In the genomic region with DNA sequence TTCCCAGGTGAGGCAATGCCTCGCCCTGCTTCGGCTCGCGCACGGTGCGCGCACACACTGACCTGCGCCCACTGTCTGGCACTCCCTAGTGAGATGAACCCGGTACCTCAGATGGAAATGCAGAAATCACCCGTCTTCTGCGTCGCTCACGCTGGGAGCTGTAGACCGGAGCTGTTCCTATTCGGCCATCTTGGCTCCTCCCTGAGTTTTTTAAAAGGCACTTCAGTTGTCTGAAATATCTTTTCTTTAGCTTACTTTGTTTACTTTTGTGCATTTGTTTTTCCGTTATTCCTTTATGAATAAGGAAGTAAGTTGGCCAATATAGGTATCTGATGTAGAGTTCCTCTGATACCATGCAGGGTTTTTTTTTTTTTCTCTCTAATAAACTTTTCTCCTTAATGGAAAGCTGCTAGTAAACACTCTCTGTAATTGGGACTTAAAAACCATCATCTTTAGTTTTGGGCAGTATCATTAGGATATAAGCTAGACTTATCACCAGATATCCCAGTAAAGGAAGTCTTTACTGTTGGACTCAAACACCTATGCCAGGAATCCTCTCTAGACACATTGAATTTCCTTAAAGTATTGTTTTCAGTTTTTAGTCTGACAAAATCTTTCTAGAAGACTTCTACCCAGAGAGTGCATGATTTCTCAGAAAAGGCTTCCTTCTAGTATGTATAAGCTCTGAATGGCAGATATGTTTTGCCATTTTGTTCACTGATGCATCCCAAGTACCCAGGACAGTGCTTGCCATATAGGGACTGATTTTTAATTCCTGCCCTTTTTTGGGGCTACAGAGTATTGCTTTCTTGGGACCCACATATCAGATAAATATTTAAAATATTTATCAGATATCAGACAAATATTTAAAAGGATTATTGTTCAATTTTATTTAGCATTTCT, we compare ENCODE assay signal across 1 cellular context.
TF ChIP-seq lines count a peak whose summit lies in the region.

No MANE protein-coding gene starts in this region.

TF ChIP-seq in WTC11, 78 proteins besides CTCF, POLR2A, EP300 and RAD21 (continued from another document):
- TF ChIP-seq, protein P1, sequence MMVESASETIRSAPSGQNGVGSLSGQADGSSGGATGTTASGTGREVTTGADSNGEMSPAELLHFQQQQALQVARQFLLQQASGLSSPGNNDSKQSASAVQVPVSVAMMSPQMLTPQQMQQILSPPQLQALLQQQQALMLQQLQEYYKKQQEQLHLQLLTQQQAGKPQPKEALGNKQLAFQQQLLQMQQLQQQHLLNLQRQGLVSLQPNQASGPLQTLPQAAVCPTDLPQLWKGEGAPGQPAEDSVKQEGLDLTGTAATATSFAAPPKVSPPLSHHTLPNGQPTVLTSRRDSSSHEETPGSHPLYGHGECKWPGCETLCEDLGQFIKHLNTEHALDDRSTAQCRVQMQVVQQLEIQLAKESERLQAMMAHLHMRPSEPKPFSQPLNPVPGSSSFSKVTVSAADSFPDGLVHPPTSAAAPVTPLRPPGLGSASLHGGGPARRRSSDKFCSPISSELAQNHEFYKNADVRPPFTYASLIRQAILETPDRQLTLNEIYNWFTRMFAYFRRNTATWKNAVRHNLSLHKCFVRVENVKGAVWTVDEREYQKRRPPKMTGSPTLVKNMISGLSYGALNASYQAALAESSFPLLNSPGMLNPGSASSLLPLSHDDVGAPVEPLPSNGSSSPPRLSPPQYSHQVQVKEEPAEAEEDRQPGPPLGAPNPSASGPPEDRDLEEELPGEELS (CRISPR knock-in tag; IDR thresholded peaks at IDR 0.05), result no peak
- TF ChIP-seq MYBL2 (CRISPR knock-in tag; IDR thresholded peaks at IDR 0.05) (no peak), GRHL2 (CRISPR knock-in tag; IDR thresholded peaks at IDR 0.05; ENCODE audit: insufficient replicate concordance, severe bottlenecking) (no peak), ZNF138 (CRISPR knock-in tag; conservative IDR thresholded peaks at IDR 0.05) (no peak), PRRX2 (CRISPR knock-in tag; IDR thresholded peaks at IDR 0.05) (no peak)
- TF ChIP-seq, protein P2, sequence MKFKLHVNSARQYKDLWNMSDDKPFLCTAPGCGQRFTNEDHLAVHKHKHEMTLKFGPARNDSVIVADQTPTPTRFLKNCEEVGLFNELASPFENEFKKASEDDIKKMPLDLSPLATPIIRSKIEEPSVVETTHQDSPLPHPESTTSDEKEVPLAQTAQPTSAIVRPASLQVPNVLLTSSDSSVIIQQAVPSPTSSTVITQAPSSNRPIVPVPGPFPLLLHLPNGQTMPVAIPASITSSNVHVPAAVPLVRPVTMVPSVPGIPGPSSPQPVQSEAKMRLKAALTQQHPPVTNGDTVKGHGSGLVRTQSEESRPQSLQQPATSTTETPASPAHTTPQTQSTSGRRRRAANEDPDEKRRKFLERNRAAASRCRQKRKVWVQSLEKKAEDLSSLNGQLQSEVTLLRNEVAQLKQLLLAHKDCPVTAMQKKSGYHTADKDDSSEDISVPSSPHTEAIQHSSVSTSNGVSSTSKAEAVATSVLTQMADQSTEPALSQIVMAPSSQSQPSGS (CRISPR knock-in tag; IDR thresholded peaks at IDR 0.05; ENCODE audit: borderline replicate concordance, low read depth), result no peak
- TF ChIP-seq, protein P3, sequence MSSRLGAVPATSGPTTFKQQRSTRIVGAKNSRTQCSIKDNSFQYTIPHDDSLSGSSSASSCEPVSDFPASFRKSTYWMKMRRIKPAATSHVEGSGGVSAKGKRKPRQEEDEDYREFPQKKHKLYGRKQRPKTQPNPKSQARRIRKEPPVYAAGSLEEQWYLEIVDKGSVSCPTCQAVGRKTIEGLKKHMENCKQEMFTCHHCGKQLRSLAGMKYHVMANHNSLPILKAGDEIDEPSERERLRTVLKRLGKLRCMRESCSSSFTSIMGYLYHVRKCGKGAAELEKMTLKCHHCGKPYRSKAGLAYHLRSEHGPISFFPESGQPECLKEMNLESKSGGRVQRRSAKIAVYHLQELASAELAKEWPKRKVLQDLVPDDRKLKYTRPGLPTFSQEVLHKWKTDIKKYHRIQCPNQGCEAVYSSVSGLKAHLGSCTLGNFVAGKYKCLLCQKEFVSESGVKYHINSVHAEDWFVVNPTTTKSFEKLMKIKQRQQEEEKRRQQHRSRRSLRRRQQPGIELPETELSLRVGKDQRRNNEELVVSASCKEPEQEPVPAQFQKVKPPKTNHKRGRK (CRISPR knock-in tag; IDR thresholded peaks at IDR 0.05; ENCODE audit: borderline replicate concordance), result no peak
- TF ChIP-seq, protein P4, sequence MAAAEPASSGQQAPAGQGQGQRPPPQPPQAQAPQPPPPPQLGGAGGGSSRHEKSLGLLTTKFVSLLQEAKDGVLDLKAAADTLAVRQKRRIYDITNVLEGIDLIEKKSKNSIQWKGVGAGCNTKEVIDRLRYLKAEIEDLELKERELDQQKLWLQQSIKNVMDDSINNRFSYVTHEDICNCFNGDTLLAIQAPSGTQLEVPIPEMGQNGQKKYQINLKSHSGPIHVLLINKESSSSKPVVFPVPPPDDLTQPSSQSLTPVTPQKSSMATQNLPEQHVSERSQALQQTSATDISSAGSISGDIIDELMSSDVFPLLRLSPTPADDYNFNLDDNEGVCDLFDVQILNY (CRISPR knock-in tag; IDR thresholded peaks at IDR 0.05), result no peak
- TF ChIP-seq, protein P5, sequence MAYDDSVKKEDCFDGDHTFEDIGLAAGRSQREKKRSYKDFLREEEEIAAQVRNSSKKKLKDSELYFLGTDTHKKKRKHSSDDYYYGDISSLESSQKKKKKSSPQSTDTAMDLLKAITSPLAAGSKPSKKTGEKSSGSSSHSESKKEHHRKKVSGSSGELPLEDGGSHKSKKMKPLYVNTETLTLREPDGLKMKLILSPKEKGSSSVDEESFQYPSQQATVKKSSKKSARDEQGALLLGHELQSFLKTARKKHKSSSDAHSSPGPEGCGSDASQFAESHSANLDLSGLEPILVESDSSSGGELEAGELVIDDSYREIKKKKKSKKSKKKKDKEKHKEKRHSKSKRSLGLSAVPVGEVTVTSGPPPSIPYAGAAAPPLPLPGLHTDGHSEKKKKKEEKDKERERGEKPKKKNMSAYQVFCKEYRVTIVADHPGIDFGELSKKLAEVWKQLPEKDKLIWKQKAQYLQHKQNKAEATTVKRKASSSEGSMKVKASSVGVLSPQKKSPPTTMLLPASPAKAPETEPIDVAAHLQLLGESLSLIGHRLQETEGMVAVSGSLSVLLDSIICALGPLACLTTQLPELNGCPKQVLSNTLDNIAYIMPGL (CRISPR knock-in tag; IDR thresholded peaks at IDR 0.05), result no peak
TF ChIP-seq in WTC11: peak in this region for 0.
